Comparison of ENCODE assay signal across 14 cellular contexts in genomic region chr16:19829844-19830703, GRCh38. TPM values are rescaled to one million over a fixed set of nuclear protein-coding genes. Genes with fewer than 3 reads are reported as not detected.
"Had no signal": no experiment of that assay in that cellular context is flagged by ENCODE, and none has a peak within 500 bp of the region (broad histone marks: within the 10 kb centered on the region; RNA-seq: fewer than 3 reads in every experiment).

No MANE protein-coding gene starts in this region.

- H3K27me3 ChIP-seq: left lung, right atrium auricular region, suprapubic skin had no signal

- H3K4me3 ChIP-seq: left lung, right atrium auricular region, suprapubic skin had no signal

- H3K9me3 Mint-ChIP-seq: central memory CD8-positive, alpha-beta T cell; memory B cell; type B pancreatic cell had no signal

- H3K36me3 Mint-ChIP-seq: memory B cell had no signal

- H3K27me3 Mint-ChIP-seq: central memory CD8-positive, alpha-beta T cell; memory B cell; type B pancreatic cell had no signal

- FAIRE-seq: TTC549 had no signal

- H3K4me1 Mint-ChIP-seq: central memory CD8-positive, alpha-beta T cell; memory B cell had no signal

- H3K27ac ChIP-seq: left lung, suprapubic skin had no signal

- H3K4me3 Mint-ChIP-seq: central memory CD8-positive, alpha-beta T cell; memory B cell; type B pancreatic cell had no signal

- H3K27ac Mint-ChIP-seq: memory B cell, type B pancreatic cell had no signal

- H3K9me3 ChIP-seq: left lung, right atrium auricular region, suprapubic skin had no signal

- H3K36me3 ChIP-seq: right atrium auricular region had no signal

- DNase-seq: activated CD4-positive, alpha-beta T cell treated with anti-CD3 and anti-CD28 coated beads, Interleukin-2, amount 50 U/mL, for 1 hour; activated naive CD4-positive, alpha-beta T cell treated with anti-CD3 and anti-CD28 coated beads, Interleukin-2, amount 50 U/mL, for 16 hours; activated T-cell treated with anti-CD3 and anti-CD28 coated beads for 4 hours; left lung; posterior cingulate gyrus; stimulated activated naive CD4-positive, alpha-beta T cell; T-helper 2 cell had no signal

- ATAC-seq: left lung had no signal

- H3K4me1 ChIP-seq: left lung, suprapubic skin had no signal

RNA-seq across cellular contexts. Expression of gene GPRC5B, which starts 54.6 kb away (rescaled TPM):
- total RNA-seq: activated CD8-positive, alpha-beta memory T cell treated with anti-CD3 and anti-CD28 coated beads for 36 hours had no signal
